ENCODE assay signal across 1 cellular context in the genomic region with DNA sequence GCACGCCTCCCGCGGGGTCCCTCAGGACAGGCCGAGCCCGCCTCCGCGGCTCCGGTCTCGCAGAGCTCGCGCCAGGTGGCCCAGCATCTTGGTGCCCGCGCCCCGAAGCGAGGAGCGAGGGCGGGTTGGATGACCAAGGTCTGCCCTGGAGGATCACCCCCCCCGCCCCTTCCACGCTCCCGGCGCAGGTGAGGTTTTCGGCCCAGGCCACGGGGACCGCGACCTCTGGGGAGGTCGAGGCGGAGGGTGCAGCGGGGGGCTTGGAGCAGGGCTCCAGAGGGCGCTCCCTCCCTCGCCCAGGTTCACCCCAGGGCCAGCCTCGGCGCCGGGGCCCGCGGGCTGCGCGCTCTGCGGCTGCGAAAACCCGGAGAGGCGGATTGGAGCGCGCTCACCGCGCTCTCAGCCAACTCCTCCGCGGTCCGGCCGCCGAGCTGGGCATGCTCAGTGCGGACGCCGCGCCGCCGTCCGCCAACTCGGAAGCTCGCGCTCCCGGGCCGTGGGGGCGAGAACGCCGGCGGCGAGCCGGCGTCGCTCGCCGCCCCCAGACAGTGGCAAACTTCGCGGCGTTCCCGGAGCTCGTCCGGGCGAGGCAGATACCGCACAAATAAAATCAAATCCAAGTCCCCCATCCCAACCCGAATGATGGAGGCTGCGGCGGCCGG.
TF ChIP-seq lines count a peak whose summit lies in the region.

A gene with protein sequence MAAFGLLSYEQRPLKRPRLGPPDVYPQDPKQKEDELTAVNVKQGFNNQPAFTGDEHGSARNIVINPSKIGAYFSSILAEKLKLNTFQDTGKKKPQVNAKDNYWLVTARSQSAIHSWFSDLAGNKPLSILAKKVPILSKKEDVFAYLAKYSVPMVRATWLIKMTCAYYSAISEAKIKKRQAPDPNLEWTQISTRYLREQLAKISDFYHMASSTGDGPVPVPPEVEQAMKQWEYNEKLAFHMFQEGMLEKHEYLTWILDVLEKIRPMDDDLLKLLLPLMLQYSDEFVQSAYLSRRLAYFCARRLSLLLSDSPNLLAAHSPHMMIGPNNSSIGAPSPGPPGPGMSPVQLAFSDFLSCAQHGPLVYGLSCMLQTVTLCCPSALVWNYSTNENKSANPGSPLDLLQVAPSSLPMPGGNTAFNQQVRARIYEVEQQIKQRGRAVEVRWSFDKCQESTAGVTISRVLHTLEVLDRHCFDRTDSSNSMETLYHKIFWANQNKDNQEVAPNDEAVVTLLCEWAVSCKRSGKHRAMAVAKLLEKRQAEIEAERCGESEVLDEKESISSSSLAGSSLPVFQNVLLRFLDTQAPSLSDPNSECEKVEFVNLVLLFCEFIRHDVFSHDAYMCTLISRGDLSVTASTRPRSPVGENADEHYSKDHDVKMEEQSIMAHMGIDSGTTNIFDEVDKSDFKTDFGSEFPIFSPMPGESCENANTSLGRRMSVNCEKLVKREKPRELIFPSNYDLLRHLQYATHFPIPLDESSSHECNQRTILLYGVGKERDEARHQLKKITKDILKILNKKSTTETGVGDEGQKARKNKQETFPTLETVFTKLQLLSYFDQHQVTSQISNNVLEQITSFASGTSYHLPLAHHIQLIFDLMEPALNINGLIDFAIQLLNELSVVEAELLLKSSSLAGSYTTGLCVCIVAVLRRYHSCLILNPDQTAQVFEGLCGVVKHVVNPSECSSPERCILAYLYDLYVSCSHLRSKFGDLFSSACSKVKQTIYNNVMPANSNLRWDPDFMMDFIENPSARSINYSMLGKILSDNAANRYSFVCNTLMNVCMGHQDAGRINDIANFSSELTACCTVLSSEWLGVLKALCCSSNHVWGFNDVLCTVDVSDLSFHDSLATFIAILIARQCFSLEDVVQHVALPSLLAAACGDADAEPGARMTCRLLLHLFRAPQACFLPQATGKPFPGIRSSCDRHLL (N-terminal part only) (plus strand): TSS at position 438 of the 662 bp plus-strand sequence. CDS start 1,263 bp downstream, outside the sequence.

TF ChIP-seq in HepG2, 621 proteins besides CTCF, POLR2A, EP300 and RAD21 (continued from another document and continues in another):
- peak; percentile 100 for TF ChIP-seq PRDM15 (CRISPR knock-in tag; IDR thresholded peaks at IDR 0.05)
- TF ChIP-seq NR3C1 (CRISPR knock-in tag; IDR thresholded peaks at IDR 0.05) = no peak
- no peak for TF ChIP-seq REXO4 (CRISPR knock-in tag; IDR thresholded peaks at IDR 0.05; ENCODE audit: borderline replicate concordance)
- no peak for TF ChIP-seq FOXA1 (IDR thresholded peaks at IDR 0.05)
- no peak for TF ChIP-seq FOXA1 (CRISPR knock-in tag; IDR thresholded peaks at IDR 0.05)
- peak; percentile 71; the same call in 1 of the 2 replicates for TF ChIP-seq ZNF740 (CRISPR knock-in tag; IDR thresholded peaks at IDR 0.05)
- TF ChIP-seq MLLT10 (CRISPR knock-in tag; IDR thresholded peaks at IDR 0.05) = no peak
- no peak for TF ChIP-seq PAWR (CRISPR knock-in tag; IDR thresholded peaks at IDR 0.05; ENCODE audit: borderline replicate concordance)
- TF ChIP-seq RXRA (CRISPR knock-in tag; IDR thresholded peaks at IDR 0.05) = peak; percentile 40; the same call in 1 of the 2 replicates
- no peak for TF ChIP-seq ZNF569 (CRISPR knock-in tag; IDR thresholded peaks at IDR 0.05; ENCODE audit: borderline replicate concordance)
- no peak for TF ChIP-seq ZMAT3 (CRISPR knock-in tag; conservative IDR thresholded peaks at IDR 0.05)
- TF ChIP-seq, protein P1, sequence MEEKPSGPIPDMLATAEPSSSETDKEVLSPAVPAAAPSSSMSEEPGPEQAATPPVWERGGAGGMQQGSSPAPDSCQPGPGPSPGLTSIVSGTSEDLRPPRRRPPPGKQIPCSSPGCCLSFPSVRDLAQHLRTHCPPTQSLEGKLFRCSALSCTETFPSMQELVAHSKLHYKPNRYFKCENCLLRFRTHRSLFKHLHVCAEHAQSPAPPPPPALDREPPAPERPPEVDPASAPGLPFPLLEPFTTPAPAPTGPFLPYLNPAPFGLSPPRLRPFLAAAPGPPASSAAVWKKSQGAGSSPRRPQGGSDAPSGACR (CRISPR knock-in tag; IDR thresholded peaks at IDR 0.05) = peak; percentile 84; the same call in 1 of the 2 replicates
- TF ChIP-seq THYN1 (CRISPR knock-in tag; IDR thresholded peaks at IDR 0.05; ENCODE audit: borderline replicate concordance, low read depth) = no peak
- TF ChIP-seq MTF1 (CRISPR knock-in tag; IDR thresholded peaks at IDR 0.05) = no peak
- TF ChIP-seq, protein P2, sequence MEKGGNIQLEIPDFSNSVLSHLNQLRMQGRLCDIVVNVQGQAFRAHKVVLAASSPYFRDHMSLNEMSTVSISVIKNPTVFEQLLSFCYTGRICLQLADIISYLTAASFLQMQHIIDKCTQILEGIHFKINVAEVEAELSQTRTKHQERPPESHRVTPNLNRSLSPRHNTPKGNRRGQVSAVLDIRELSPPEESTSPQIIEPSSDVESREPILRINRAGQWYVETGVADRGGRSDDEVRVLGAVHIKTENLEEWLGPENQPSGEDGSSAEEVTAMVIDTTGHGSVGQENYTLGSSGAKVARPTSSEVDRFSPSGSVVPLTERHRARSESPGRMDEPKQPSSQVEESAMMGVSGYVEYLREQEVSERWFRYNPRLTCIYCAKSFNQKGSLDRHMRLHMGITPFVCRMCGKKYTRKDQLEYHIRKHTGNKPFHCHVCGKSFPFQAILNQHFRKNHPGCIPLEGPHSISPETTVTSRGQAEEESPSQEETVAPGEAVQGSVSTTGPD (CRISPR knock-in tag; IDR thresholded peaks at IDR 0.05) = no peak
- TF ChIP-seq ZEB1 (IDR thresholded peaks at IDR 0.05; ENCODE audit: insufficient replicate concordance, low read depth) = no peak
- TF ChIP-seq KLF12 (CRISPR knock-in tag; IDR thresholded peaks at IDR 0.05; ENCODE audit: borderline replicate concordance) = no peak
- TF ChIP-seq TCF7 (IDR thresholded peaks at IDR 0.05; ENCODE audit: low read depth) = no peak
- no peak for TF ChIP-seq SIX1 (CRISPR knock-in tag; IDR thresholded peaks at IDR 0.05; ENCODE audit: borderline replicate concordance)
- TF ChIP-seq U2AF1 (optimal IDR thresholded peaks at IDR 0.05; ENCODE audit: low read depth, low read length) = no peak
- TF ChIP-seq ZKSCAN8 (CRISPR knock-in tag; IDR thresholded peaks at IDR 0.05; ENCODE audit: borderline replicate concordance) = no peak
- no peak for TF ChIP-seq NCOA5 (CRISPR knock-in tag; IDR thresholded peaks at IDR 0.05)
- TF ChIP-seq, protein P3, sequence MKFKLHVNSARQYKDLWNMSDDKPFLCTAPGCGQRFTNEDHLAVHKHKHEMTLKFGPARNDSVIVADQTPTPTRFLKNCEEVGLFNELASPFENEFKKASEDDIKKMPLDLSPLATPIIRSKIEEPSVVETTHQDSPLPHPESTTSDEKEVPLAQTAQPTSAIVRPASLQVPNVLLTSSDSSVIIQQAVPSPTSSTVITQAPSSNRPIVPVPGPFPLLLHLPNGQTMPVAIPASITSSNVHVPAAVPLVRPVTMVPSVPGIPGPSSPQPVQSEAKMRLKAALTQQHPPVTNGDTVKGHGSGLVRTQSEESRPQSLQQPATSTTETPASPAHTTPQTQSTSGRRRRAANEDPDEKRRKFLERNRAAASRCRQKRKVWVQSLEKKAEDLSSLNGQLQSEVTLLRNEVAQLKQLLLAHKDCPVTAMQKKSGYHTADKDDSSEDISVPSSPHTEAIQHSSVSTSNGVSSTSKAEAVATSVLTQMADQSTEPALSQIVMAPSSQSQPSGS (CRISPR knock-in tag; IDR thresholded peaks at IDR 0.05) = peak; percentile 29; the same call in 1 of the 2 replicates
- TF ChIP-seq ZNF432 (CRISPR knock-in tag; IDR thresholded peaks at IDR 0.05; ENCODE audit: borderline replicate concordance) = no peak
- TF ChIP-seq NFIC (IDR thresholded peaks at IDR 0.05; ENCODE audit: low read length) = no peak
- TF ChIP-seq PAF1 (CRISPR knock-in tag; IDR thresholded peaks at IDR 0.05) = no peak
- TF ChIP-seq, protein P4, sequence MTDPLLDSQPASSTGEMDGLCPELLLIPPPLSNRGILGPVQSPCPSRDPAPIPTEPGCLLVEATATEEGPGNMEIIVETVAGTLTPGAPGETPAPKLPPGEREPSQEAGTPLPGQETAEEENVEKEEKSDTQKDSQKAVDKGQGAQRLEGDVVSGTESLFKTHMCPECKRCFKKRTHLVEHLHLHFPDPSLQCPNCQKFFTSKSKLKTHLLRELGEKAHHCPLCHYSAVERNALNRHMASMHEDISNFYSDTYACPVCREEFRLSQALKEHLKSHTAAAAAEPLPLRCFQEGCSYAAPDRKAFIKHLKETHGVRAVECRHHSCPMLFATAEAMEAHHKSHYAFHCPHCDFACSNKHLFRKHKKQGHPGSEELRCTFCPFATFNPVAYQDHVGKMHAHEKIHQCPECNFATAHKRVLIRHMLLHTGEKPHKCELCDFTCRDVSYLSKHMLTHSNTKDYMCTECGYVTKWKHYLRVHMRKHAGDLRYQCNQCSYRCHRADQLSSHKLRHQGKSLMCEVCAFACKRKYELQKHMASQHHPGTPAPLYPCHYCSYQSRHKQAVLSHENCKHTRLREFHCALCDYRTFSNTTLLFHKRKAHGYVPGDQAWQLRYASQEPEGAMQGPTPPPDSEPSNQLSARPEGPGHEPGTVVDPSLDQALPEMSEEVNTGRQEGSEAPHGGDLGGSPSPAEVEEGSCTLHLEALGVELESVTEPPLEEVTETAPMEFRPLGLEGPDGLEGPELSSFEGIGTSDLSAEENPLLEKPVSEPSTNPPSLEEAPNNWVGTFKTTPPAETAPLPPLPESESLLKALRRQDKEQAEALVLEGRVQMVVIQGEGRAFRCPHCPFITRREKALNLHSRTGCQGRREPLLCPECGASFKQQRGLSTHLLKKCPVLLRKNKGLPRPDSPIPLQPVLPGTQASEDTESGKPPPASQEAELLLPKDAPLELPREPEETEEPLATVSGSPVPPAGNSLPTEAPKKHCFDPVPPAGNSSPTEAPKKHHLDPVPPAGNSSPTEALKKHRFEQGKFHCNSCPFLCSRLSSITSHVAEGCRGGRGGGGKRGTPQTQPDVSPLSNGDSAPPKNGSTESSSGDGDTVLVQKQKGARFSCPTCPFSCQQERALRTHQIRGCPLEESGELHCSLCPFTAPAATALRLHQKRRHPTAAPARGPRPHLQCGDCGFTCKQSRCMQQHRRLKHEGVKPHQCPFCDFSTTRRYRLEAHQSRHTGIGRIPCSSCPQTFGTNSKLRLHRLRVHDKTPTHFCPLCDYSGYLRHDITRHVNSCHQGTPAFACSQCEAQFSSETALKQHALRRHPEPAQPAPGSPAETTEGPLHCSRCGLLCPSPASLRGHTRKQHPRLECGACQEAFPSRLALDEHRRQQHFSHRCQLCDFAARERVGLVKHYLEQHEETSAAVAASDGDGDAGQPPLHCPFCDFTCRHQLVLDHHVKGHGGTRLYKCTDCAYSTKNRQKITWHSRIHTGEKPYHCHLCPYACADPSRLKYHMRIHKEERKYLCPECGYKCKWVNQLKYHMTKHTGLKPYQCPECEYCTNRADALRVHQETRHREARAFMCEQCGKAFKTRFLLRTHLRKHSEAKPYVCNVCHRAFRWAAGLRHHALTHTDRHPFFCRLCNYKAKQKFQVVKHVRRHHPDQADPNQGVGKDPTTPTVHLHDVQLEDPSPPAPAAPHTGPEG (CRISPR knock-in tag; IDR thresholded peaks at IDR 0.05) = no peak
- TF ChIP-seq SMYD3 (CRISPR knock-in tag; IDR thresholded peaks at IDR 0.05) = no peak
- no peak for TF ChIP-seq FOXA3 (CRISPR knock-in tag; IDR thresholded peaks at IDR 0.05)
- TF ChIP-seq IKZF4 (CRISPR knock-in tag; IDR thresholded peaks at IDR 0.05; ENCODE audit: borderline replicate concordance, low read depth, not compliant biosample characterization) = no peak
- TF ChIP-seq, protein P5, sequence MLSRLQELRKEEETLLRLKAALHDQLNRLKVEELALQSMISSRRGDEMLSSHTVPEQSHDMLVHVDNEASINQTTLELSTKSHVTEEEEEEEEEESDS (CRISPR knock-in tag; IDR thresholded peaks at IDR 0.05; ENCODE audit: borderline replicate concordance) = no peak
- TF ChIP-seq GPN1 (CRISPR knock-in tag; IDR thresholded peaks at IDR 0.05; ENCODE audit: borderline replicate concordance) = no peak
- no peak for TF ChIP-seq ZNF703 (CRISPR knock-in tag; IDR thresholded peaks at IDR 0.05; ENCODE audit: borderline replicate concordance)
- TF ChIP-seq ZNF652 (CRISPR knock-in tag; IDR thresholded peaks at IDR 0.05; ENCODE audit: borderline replicate concordance, low read depth) = no peak
- TF ChIP-seq ZNF225 (CRISPR knock-in tag; IDR thresholded peaks at IDR 0.05) = no peak
- no peak for TF ChIP-seq MIER3 (CRISPR knock-in tag; IDR thresholded peaks at IDR 0.05; ENCODE audit: borderline replicate concordance)
- TF ChIP-seq RORA (CRISPR knock-in tag; IDR thresholded peaks at IDR 0.05) = no peak
- TF ChIP-seq ZFAT (CRISPR knock-in tag; conservative IDR thresholded peaks at IDR 0.05) = no peak
- TF ChIP-seq ZFX (CRISPR knock-in tag; IDR thresholded peaks at IDR 0.05; ENCODE audit: low read depth) = peak; percentile 41; the same call in 1 of the 2 replicates
